8 cellular contexts compared by ENCODE assay signal in genomic region chrX:9530848-9531274, GRCh38.
A peak's percentile ranks its signal among the peaks of the same experiment; 100 is the strongest.
DNase-seq lines count a peak whose midpoint lies in the region; ATAC-seq and TF ChIP-seq lines count a peak whose summit lies in the region.

No MANE protein-coding gene starts in this region.

- peaks cover 10% of the 10 kb centered on the region for H3K4me1 ChIP-seq in CD4-positive, CD25-positive, alpha-beta regulatory T cell (ENCODE audit: control insufficient read depth, insufficient read depth, low read length, poor library complexity, severe bottlenecking)
- H3K4me1 ChIP-seq in Peyer's patch: no peaks in the 10 kb centered on the region

- TF ChIP-seq CTCF in Peyer's patch (IDR thresholded peaks at IDR 0.05): no peak

- H3K9me3 ChIP-seq in CD4-positive, CD25-positive, alpha-beta regulatory T cell (ENCODE audit: control insufficient read depth in 2 of 2, low read length in 2 of 2): no peaks in the 10 kb centered on the region
- H3K9me3 ChIP-seq in Peyer's patch: no peaks in the 10 kb centered on the region

- no peaks in the 10 kb centered on the region for H3K27me3 Mint-ChIP-seq in CD4-positive, CD25-positive, alpha-beta regulatory T cell

- intact Hi-C loops in posterior cingulate gyrus (cut with DNase I): loop anchor here (10.0 kb wide), 1 partner anchor 174 kb away; no protein-coding TSS in a partner anchor

- peak overlapping the region; percentile 58 for H3K4me3 ChIP-seq in CD4-positive, CD25-positive, alpha-beta regulatory T cell (ENCODE audit: low read depth, low read length)
- no peak overlapping the region for H3K4me3 ChIP-seq in Peyer's patch

- H3K9me3 Mint-ChIP-seq in CD4-positive, CD25-positive, alpha-beta regulatory T cell: no peaks in the 10 kb centered on the region

- H3K36me3 ChIP-seq in CD4-positive, CD25-positive, alpha-beta regulatory T cell (ENCODE audit: control insufficient read depth, insufficient read depth, low read length): no peaks in the 10 kb centered on the region
- no peaks in the 10 kb centered on the region for H3K36me3 ChIP-seq in Peyer's patch

- H3K4me1 Mint-ChIP-seq in CD4-positive, CD25-positive, alpha-beta regulatory T cell: peaks cover 11 to 56% (median 16%) of the 10 kb centered on the region in 4 donors

- TF ChIP-seq POLR2A in Peyer's patch (IDR thresholded peaks at IDR 0.05): no peak

- H3K27me3 ChIP-seq in CD4-positive, CD25-positive, alpha-beta regulatory T cell (ENCODE audit: control insufficient read depth, insufficient read depth, low read length): no peaks in the 10 kb centered on the region
- H3K27me3 ChIP-seq in Peyer's patch: no peaks in the 10 kb centered on the region

- peak; percentile 83 to 92 for ATAC-seq in CD4-positive, CD25-positive, alpha-beta regulatory T cell (ENCODE audit: low read depth in 2 of 2)
- peak; percentile 77 for ATAC-seq in GM19372 (IDR thresholded peaks at IDR 0.05; ENCODE audit: low read depth, unreplicated experiment)

- peak overlapping the region; percentile 11 to 82 (median 60) for H3K4me3 Mint-ChIP-seq in CD4-positive, CD25-positive, alpha-beta regulatory T cell

- H3K27ac Mint-ChIP-seq in CD4-positive, CD25-positive, alpha-beta regulatory T cell: peak overlapping the region in 2 of 3 donors; percentile 74 to 81

- H3K36me3 Mint-ChIP-seq in CD4-positive, CD25-positive, alpha-beta regulatory T cell: no peaks in the 10 kb centered on the region

- DNase-seq in CD4-positive, CD25-positive, alpha-beta regulatory T cell: peak; percentile 21 to 81 (median 57)
- peak; percentile 31 for DNase-seq in HS-27A (ENCODE audit: low read depth)
- DNase-seq in Peyer's patch: peak; percentile 52 to 83 (median 69)
- peak; percentile 25 for DNase-seq in activated effector memory CD4-positive, alpha-beta T cell treated with Interleukin-2 at 50 U/mL for 16 hours
- DNase-seq in glomerular visceral epithelial cell (ENCODE audit: extremely low spot score): peak; percentile 78
- peak in 8 of 10 donors; percentile 29 to 92 (median 56) for DNase-seq in posterior cingulate gyrus
- DNase-seq in LoVo (ENCODE audit: low spot score): no peak

- no peak overlapping the region for H3K27ac ChIP-seq in CD4-positive, CD25-positive, alpha-beta regulatory T cell (ENCODE audit: insufficient read depth, low read length, poor library complexity, severe bottlenecking)
- H3K27ac ChIP-seq in Peyer's patch: no peak overlapping the region
